ENCODE assay signal across 15 cellular contexts in the genomic region with DNA sequence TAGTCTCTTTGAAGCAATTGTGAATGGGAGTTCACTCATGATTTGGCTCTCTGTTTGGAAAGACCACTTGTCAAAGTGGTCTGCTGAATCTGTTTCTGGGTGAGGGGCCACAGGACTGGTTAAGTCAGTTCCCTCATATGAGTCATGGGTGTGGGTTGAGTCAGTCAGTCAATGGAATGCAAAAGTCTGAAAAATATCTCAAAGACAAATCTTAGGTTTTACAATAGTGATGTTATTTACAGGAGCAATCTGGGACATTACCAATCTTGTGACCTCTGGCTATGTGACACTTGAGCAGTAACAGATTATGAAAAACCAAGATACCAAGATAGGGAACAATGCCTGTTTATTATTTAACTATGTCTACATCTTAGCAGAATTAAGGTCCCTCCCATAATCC.
DNase-seq lines count a peak whose midpoint lies in the region; TF ChIP-seq lines count a peak whose summit lies in the region.
"Had no signal": no experiment of that assay in that cellular context is flagged by ENCODE, and none has a peak within 500 bp of the region (broad histone marks: within the 10 kb centered on the region; RNA-seq: fewer than 3 reads in every experiment).

No MANE protein-coding gene starts in this region.

- peak overlapping the region; percentile 38 for H3K27ac Mint-ChIP-seq in chondrocyte (ENCODE audit: unreplicated experiment)
- H3K27ac Mint-ChIP-seq: activated CD8-positive, alpha-beta T cell treated with anti-CD3 and anti-CD28 coated beads for 36 hours; brain had no signal

- H3K4me3 Mint-ChIP-seq in chondrocyte (ENCODE audit: unreplicated experiment): no peak overlapping the region
- H3K4me3 Mint-ChIP-seq: activated CD8-positive, alpha-beta T cell treated with anti-CD3 and anti-CD28 coated beads for 36 hours; brain had no signal

- H3K4me1 Mint-ChIP-seq in chondrocyte (ENCODE audit: low read depth): peaks cover 52% of the 10 kb centered on the region

- H3K9me3 Mint-ChIP-seq in chondrocyte (ENCODE audit: low read depth): peaks cover 11% of the 10 kb centered on the region

- no peaks in the 10 kb centered on the region for H3K36me3 Mint-ChIP-seq in chondrocyte (ENCODE audit: low read depth)
- H3K36me3 Mint-ChIP-seq: brain had no signal

- no peaks in the 10 kb centered on the region for H3K27me3 Mint-ChIP-seq in chondrocyte (ENCODE audit: low read depth)
- H3K27me3 Mint-ChIP-seq: activated CD8-positive, alpha-beta T cell treated with anti-CD3 and anti-CD28 coated beads for 36 hours had no signal

- DNase-seq in AG10803 (ENCODE audit: low read depth): peak; percentile 49
- DNase-seq in HT1080 (ENCODE audit: low read depth): peak; percentile 73
- DNase-seq in chondrocyte (ENCODE audit: low spot score): no peak
- DNase-seq in kidney glomerular epithelial cell (lab: John Stamatoyannopoulos, UW): peak; percentile 42
- DNase-seq in SW480 (ENCODE audit: low spot score): no peak
- DNase-seq in GM19240 (ENCODE audit: insufficient read length, low spot score): no peak
- no peak for DNase-seq in NCI-H524 (lab: John Stamatoyannopoulos, UW)
- DNase-seq in mucosa of gallbladder (ENCODE audit: low spot score): no peak
- DNase-seq: activated CD8-positive, alpha-beta T cell treated with anti-CD3 and anti-CD28 coated beads for 36 hours; activated effector memory CD4-positive, alpha-beta T cell treated with anti-CD3 and anti-CD28 coated beads, Interleukin-2, amount 50 U/mL, for 16 hours; NCI-H1436 treated with DMSO at 0.1 percent for 48 hours; NCI-H526 treated with DMSO at 0.1 percent for 48 hours; pancreas; SHP77 had no signal

- TF ChIP-seq CTCF in AG10803 (conservative IDR thresholded peaks at IDR 0.05; ENCODE audit: low read length): no peak
- TF ChIP-seq CTCF in chondrocyte (IDR thresholded peaks at IDR 0.05): no peak

- no peak overlapping the region for H3K4me3 ChIP-seq in AG10803 (ENCODE audit: low read length)
- H3K4me3 ChIP-seq: pancreas had no signal

Comparison
In these comparisons a context has a peak if more than half of its experiments do, and no peak if none do; other contexts are left out.
1. DNase-seq: peak in AG10803 (single experiment), HT1080 (single experiment) and kidney glomerular epithelial cell (single experiment); none in chondrocyte (single experiment), SW480 (single experiment), GM19240 (single experiment), NCI-H524 (0 of 2) and mucosa of gallbladder (single experiment).